ENCODE assay signal across 16 cellular contexts in genomic region chr17:7676533-7676932, GRCh38. TPM values are rescaled to one million over a fixed set of nuclear protein-coding genes. Genes with fewer than 3 reads are reported as not detected.
"Had no signal": no experiment of that assay in that cellular context is flagged by ENCODE, and none has a peak within 500 bp of the region (broad histone marks: within the 10 kb centered on the region; RNA-seq: fewer than 3 reads in every experiment).

No MANE protein-coding gene starts in this region.

- H3K27ac Mint-ChIP-seq: natural killer cell treated with Interleukin-12 subunit alpha and Interleukin-12 subunit beta and Interleukin-15 and Interleukin-18, amount 100 ng/mL, for 72 hours had no signal

- H3K4me1 ChIP-seq: prostate gland, right lobe of liver, suprapubic skin had no signal

- ATAC-seq: activated CD4-positive, CD25-positive, alpha-beta regulatory T cell treated with anti-CD3 and anti-CD28 coated beads, Interleukin-2, amount 50 U/mL, for 24 hours; natural killer cell treated with Interleukin-12 subunit alpha and Interleukin-12 subunit beta and Interleukin-15 and Interleukin-18, amount 100 ng/mL, for 72 hours had no signal

- H3K4me3 Mint-ChIP-seq: natural killer cell treated with Interleukin-12 subunit alpha and Interleukin-12 subunit beta and Interleukin-15 and Interleukin-18, amount 100 ng/mL, for 72 hours had no signal

- H3K27me3 Mint-ChIP-seq: natural killer cell treated with Interleukin-12 subunit alpha and Interleukin-12 subunit beta and Interleukin-15 and Interleukin-18, amount 100 ng/mL, for 72 hours had no signal

- DNase-seq: activated CD4-positive, alpha-beta T cell treated with anti-CD3 and anti-CD28 coated beads, Interleukin-2, amount 50 U/mL, for 48 hours; activated gamma-delta T cell; activated T-cell treated with anti-CD3 and anti-CD28 coated beads, Interleukin-2, amount 50 U/mL, for 48 hours; effector CD4-positive, alpha-beta T cell; mammary epithelial cell; occipital lobe; right lobe of liver; stimulated activated CD4-positive, alpha-beta T cell treated with anti-CD3 and anti-CD28 coated beads, Interleukin-2, amount 100 ng/mL, for 24 hours; stimulated activated naive CD4-positive, alpha-beta T cell treated with Interleukin-2 at 50 U/mL for 16 hours had no signal

- H3K27ac ChIP-seq: coronary artery, epithelial cell of prostate, prostate gland, right lobe of liver, suprapubic skin had no signal

- H3K4me3 ChIP-seq: coronary artery, prostate gland, right lobe of liver, suprapubic skin had no signal

- H3K27me3 ChIP-seq: right lobe of liver, suprapubic skin had no signal

RNA-seq across cellular contexts. Expression of gene ATP1B2, which starts 25.8 kb away (rescaled TPM):
- total RNA-seq: mammary epithelial cell had no signal
- polyA plus RNA-seq: mammary epithelial cell had no signal

RNA-seq across cellular contexts. Expression of gene EFNB3, which starts 28.5 kb away (rescaled TPM):
- total RNA-seq: natural killer cell treated with Interleukin-12 subunit alpha and Interleukin-12 subunit beta and Interleukin-15 and Interleukin-18, amount 100 ng/mL, for 72 hours; T-helper 2 cell treated with Interferon-gamma antibody and Interleukin-4, amounts not matched to agents 100 ng/mL and 5 ng/mL, for 36 hours had no signal

RNA-seq across cellular contexts. Expression of gene DNAH2, which starts 41.0 kb away (rescaled TPM):
- total RNA-seq: T-helper 2 cell treated with Interferon-gamma antibody and Interleukin-4, amounts not matched to agents 100 ng/mL and 5 ng/mL, for 36 hours had no signal
